Comparison of ENCODE assay signal across 1 cellular context in the genomic region with DNA sequence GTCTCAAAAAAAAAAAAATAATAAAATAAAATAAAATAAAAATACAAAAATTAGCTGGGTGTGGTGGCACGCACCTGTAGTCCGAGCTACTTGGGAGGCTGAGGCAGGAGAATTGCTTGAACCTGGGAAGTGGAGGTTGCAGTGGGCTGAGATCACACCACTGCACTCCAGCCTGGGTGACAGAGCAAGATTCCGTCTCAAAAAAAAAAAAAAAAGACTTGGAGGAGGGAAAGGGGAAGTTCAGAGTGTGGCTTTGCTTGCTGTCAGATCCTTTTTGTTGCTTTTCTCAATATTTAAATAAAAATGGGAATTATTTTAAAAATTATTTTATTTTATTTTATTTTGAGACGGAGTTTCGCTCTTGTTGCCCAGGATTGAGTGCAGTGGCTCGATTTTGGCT.
TF ChIP-seq lines count a peak whose summit lies in the region.

No MANE protein-coding gene starts in this region.

TF ChIP-seq in K562, 482 proteins besides CTCF, POLR2A, EP300 and RAD21:
- TF ChIP-seq ZNF384 (IDR thresholded peaks at IDR 0.05; ENCODE audit: low read depth, low read length): 0 out of 2 replicates have a peak, but pooled peaks have one; percentile 47
